In genomic region chr16:2474877-2475412, GRCh38 we compare ENCODE assay signal across 8 cellular contexts. TPM values are rescaled to one million over a fixed set of nuclear protein-coding genes. Genes with fewer than 3 reads are reported as not detected.
A peak's percentile ranks its signal among the peaks of the same experiment; 100 is the strongest.
DNase-seq lines count a peak whose midpoint lies in the region; ATAC-seq and TF ChIP-seq lines count a peak whose summit lies in the region.

TSS of gene TBC1D24 (plus strand) at chr16:2475127. CDS start at chr16:2496149, 21,022 bp downstream.

- H3K4me1 Mint-ChIP-seq in activated T-cell treated with anti-CD3 and anti-CD28 coated beads, Interleukin-2, amount 50 U/mL, for 24 hours (ENCODE audit: low read depth) = peaks cover 25% of the 10 kb centered on the region

- no peaks in the 10 kb centered on the region for H3K9me3 Mint-ChIP-seq in activated T-cell treated with anti-CD3 and anti-CD28 coated beads, Interleukin-2, amount 50 U/mL, for 24 hours

- H3K36me3 Mint-ChIP-seq in activated T-cell treated with anti-CD3 and anti-CD28 coated beads, Interleukin-2, amount 50 U/mL, for 24 hours (ENCODE audit: low read depth) = no peaks in the 10 kb centered on the region

- H3K27ac Mint-ChIP-seq in activated T-cell treated with anti-CD3 and anti-CD28 coated beads, Interleukin-2, amount 50 U/mL, for 24 hours = peak within 1 kb of the TSS; percentile 85

- H3K27me3 Mint-ChIP-seq in activated T-cell treated with anti-CD3 and anti-CD28 coated beads, Interleukin-2, amount 50 U/mL, for 24 hours = peaks cover 18% of the 10 kb centered on the region

- ATAC-seq in GM19035 (IDR thresholded peaks at IDR 0.05; ENCODE audit: unreplicated experiment) = peak; percentile 75
- peak; percentile 57 for ATAC-seq in HG03571 (IDR thresholded peaks at IDR 0.05; ENCODE audit: unreplicated experiment)

- H3K4me3 Mint-ChIP-seq in activated T-cell treated with anti-CD3 and anti-CD28 coated beads, Interleukin-2, amount 50 U/mL, for 24 hours = peak within 1 kb of the TSS; percentile 80

- DNase-seq in Ammon's horn (ENCODE audit: low spot score) (peak; percentile 85), OCI-M1 (lab: John Stamatoyannopoulos, UW) (peak; percentile 91), erythroblast (lab: John Stamatoyannopoulos, UW) (peak; percentile 89 to 93), mucosa of gallbladder (ENCODE audit: low spot score) (peak; percentile 86)
- DNase-seq in activated T-cell treated with anti-CD3 and anti-CD28 coated beads, Interleukin-2, amount 50 U/mL, for 24 hours = peak; percentile 91
- DNase-seq in stimulated activated CD8-positive, alpha-beta memory T cell treated with anti-CD3 and anti-CD28 coated beads, Interleukin-2, amount 100 ng/mL, for 48 hours (ENCODE audit: low read depth in 2 of 2) = peak; percentile 81 to 85

- no peak for TF ChIP-seq POLR2A in erythroblast (IDR thresholded peaks at IDR 0.05; ENCODE audit: low read length)

RNA-seq across cellular contexts. Expression of gene TBC1D24, which starts in this region (rescaled TPM):
- total RNA-seq in mucosa of gallbladder = 20.6 TPM

Comparison
In these comparisons a context has a peak if more than half of its experiments do, and no peak if none do; other contexts are left out.
1. Peak in every context shown above with its lines: DNase-seq and ATAC-seq.